15 cellular contexts compared by ENCODE assay signal in the genomic region with DNA sequence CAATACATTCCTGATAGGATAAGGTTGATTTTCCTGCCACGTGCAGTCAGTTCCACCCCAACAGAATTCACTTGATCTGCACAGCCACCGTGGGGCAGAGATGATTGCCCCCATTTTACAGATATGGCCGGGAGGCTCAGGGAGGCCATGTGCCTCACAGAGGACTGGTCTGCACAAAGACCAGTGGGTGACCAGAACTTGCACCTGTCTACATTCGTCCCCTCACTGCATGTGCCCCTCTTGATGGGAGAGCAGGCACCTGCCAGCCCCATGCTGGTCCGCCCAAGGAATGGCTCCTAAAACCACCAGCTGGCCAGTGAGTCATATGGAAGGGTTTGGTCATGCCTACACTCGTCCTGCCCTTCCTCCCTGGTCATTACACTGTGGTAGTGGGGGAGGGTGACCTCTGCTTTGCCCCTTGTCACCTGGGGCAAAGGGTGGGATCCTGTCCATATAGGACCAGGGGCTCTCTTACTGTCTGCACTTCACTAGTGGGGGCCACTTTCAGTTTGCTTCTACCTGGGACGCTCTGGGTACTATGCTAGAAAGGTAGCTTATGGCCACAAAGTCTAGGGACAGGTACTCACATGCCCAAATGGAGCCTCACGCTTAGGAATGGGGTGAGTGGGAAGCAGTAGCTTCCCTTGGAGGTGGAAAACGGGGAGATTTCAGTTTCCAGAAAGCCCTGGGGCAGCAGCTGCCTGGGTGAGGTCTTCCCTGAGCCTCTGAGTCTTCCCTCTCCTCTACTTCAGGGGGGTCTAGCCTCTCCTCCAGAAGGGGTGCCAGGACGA. TPM values are rescaled to one million over a fixed set of nuclear protein-coding genes. Genes with fewer than 3 reads are reported as not detected.
A peak's percentile ranks its signal among the peaks of the same experiment; 100 is the strongest.
DNase-seq lines count a peak whose midpoint lies in the region; ATAC-seq and TF ChIP-seq lines count a peak whose summit lies in the region.
"Had no signal": no experiment of that assay in that cellular context is flagged by ENCODE, and none has a peak within 500 bp of the region (broad histone marks: within the 10 kb centered on the region; RNA-seq: fewer than 3 reads in every experiment).

No MANE protein-coding gene starts in this region.

- no peak overlapping the region for H3K4me2 ChIP-seq in GM23248 (ENCODE audit: unreplicated experiment)

- H3K27ac ChIP-seq in GM23248: no peak overlapping the region
- H3K27ac ChIP-seq: esophagus squamous epithelium, upper lobe of right lung had no signal

- no peak overlapping the region for H3K4me3 ChIP-seq in GM23248
- no peak overlapping the region for H3K4me3 ChIP-seq in mucosa of descending colon
- H3K4me3 ChIP-seq: esophagus squamous epithelium, upper lobe of right lung had no signal

- no peak overlapping the region for H3K9ac ChIP-seq in GM23248

- no peaks in the 10 kb centered on the region for H4K20me1 ChIP-seq in GM23248 (ENCODE audit: insufficient read depth)

- in situ Hi-C loops in GM23248 (cut with MboI): loop anchor here (10.0 kb wide), 1 partner anchor 278 kb away; no protein-coding TSS in a partner anchor

- TF ChIP-seq CTCF in mucosa of descending colon (IDR thresholded peaks at IDR 0.05): no peak

- peak; percentile 53 for DNase-seq in DMS 273 (lab: John Stamatoyannopoulos, UW; ENCODE audit: unreplicated experiment)
- DNase-seq in DMS 273 treated with DMSO at 0.1 percent for 48 hours (lab: John Stamatoyannopoulos, UW): no peak
- DNase-seq in GM23248: peak; percentile 23
- DNase-seq in mucosa of descending colon: peak in 1 of 3 donors; percentile 15
- DNase-seq in epidermal melanocyte (ENCODE audit: insufficient read length, low spot score): no peak
- no peak for DNase-seq in CD1c-positive myeloid dendritic cell (ENCODE audit: extremely low spot score)
- DNase-seq: 8988T, activated B cell treated with CpG ODN at 0.5 μM for 24 hours, esophagus squamous epithelium, NCI-H1436, NCI-H524 treated with DMSO at 0.1 percent for 48 hours, upper lobe of right lung had no signal

- intact Hi-C loops in mucosa of descending colon (cut with DNase I, micrococcal nuclease): loop anchor here in 1 of 2 donors (10.0 kb wide), 1 partner anchor 278 kb away; no protein-coding TSS in a partner anchor

- no peaks in the 10 kb centered on the region for H3K79me2 ChIP-seq in GM23248 (ENCODE audit: insufficient read depth)

- H3F3A ChIP-seq in GM23248 (ENCODE audit: insufficient read depth): peaks cover 3% of the 10 kb centered on the region

- no peaks in the 10 kb centered on the region for H3K4me1 ChIP-seq in GM23248 (ENCODE audit: insufficient read depth)
- H3K4me1 ChIP-seq in mucosa of descending colon (ENCODE audit: low read depth): no peaks in the 10 kb centered on the region
- H3K4me1 ChIP-seq: upper lobe of right lung had no signal

- 79 to 83% methylated on average over 10 of the region's 10 CpGs for WGBS in GM23248 (ENCODE audit: low coverage in 1 of 2, low lambda C conversion rate in 2 of 2, missing lambda C conversion rate in 2 of 2), 2 experiments

- H2AFZ ChIP-seq in GM23248: no peak overlapping the region

- H3K27me3 ChIP-seq in GM23248 (replicated peaks; ENCODE audit: insufficient read depth): no peaks in the 10 kb centered on the region
- H3K27me3 ChIP-seq: esophagus squamous epithelium, upper lobe of right lung had no signal

- ATAC-seq in SK-N-SH treated with all-trans-retinoic acid at 6 μM for 48 hours: peak; percentile 5; the same call in 2 of the 3 replicates
- ATAC-seq in mucosa of descending colon: peak; percentile 45
- ATAC-seq in GM21576 (IDR thresholded peaks at IDR 0.05; ENCODE audit: unreplicated experiment): no peak
- ATAC-seq: upper lobe of right lung had no signal

- no peaks in the 10 kb centered on the region for H3K36me3 ChIP-seq in GM23248 (ENCODE audit: low read depth)
- H3K36me3 ChIP-seq in mucosa of descending colon (ENCODE audit: low read depth): no peaks in the 10 kb centered on the region
- H3K36me3 ChIP-seq: esophagus squamous epithelium, upper lobe of right lung had no signal

- H3K9me3 ChIP-seq in GM23248 (ENCODE audit: low read depth) (no peaks in the 10 kb centered on the region), mucosa of descending colon (no peaks in the 10 kb centered on the region)
- H3K9me3 ChIP-seq: esophagus squamous epithelium, upper lobe of right lung had no signal

- H3K9me2 ChIP-seq in GM23248 (ENCODE audit: insufficient read depth): no peaks in the 10 kb centered on the region

TF ChIP-seq in SK-N-SH treated with all-trans-retinoic acid at 6 μM for 48 hours, 23 proteins besides CTCF, POLR2A, EP300 and RAD21:
- TF ChIP-seq TCF4 (CRISPR knock-in tag; IDR thresholded peaks at IDR 0.05; ENCODE audit: borderline replicate concordance) (no peak), ARNTL (CRISPR knock-in tag; IDR thresholded peaks at IDR 0.05; ENCODE audit: borderline replicate concordance, low read depth) (no peak)

RNA-seq across cellular contexts. Expression of a gene that starts 14.7 kb away (rescaled TPM):
- 17.6 and 23.5 TPM in 2 replicates for total RNA-seq in GM23248 (2014; rRNA removed; shearing (Covaris generic))
- polyA plus RNA-seq in GM23248 (2016; fragmentation: Nextera tagmentation; extraction: Ambion mirVana): 79.2 and 79.3 TPM in 2 replicates
- 10 to 100 TPM in 2 of 3 donors, 1 to 10 TPM in 1; 8.5 to 65.3 (median 12.5) TPM for total RNA-seq in mucosa of descending colon

RNA-seq across cellular contexts. Expression of a gene that starts 57.0 kb away (rescaled TPM):
- total RNA-seq in GM23248 (2014; rRNA removed; shearing (Covaris generic)): 6.1 and 7.1 TPM in 2 replicates
- 2.8 and 3.1 TPM in 2 replicates for polyA plus RNA-seq in GM23248 (2016; fragmentation: Nextera tagmentation; extraction: Ambion mirVana)
- 1 to 10 TPM in 1 of 3 donors, under 1 TPM in 2; 0.58 to 5.1 (median 0.98) TPM for total RNA-seq in mucosa of descending colon
- total RNA-seq: HT-29 had no signal

Comparison
In these comparisons a context has a peak if more than half of its experiments do, and no peak if none do; other contexts are left out.
1. DNase-seq: peak in DMS 273 (single experiment) and GM23248 (single experiment); none in DMS 273 treated with DMSO at 0.1 percent for 48 hours (single experiment), epidermal melanocyte (single experiment) and CD1c-positive myeloid dendritic cell (single experiment).